ENCODE assay signal across 21 cellular contexts in genomic region chr2:105110295-105110829, GRCh38.
"Had no signal": no experiment of that assay in that cellular context is flagged by ENCODE, and none has a peak within 500 bp of the region (broad histone marks: within the 10 kb centered on the region; RNA-seq: fewer than 3 reads in every experiment).

No MANE protein-coding gene starts in this region.

- H3K4me1 Mint-ChIP-seq: stimulated activated naive B cell treated with anti-CD40 and anti-IgM and Interleukin-4, amounts not matched to agents 10 μg/mL and 1 μg/mL and 100 μg/mL, for 72 hours; stimulated activated naive CD8-positive, alpha-beta T cell treated with anti-CD3 and anti-CD28 coated beads, Interleukin-15, amount 100 ng/mL, for 72 hours had no signal

- H3K9me3 Mint-ChIP-seq: naive thymus-derived CD4-positive, alpha-beta T cell; nephron progenitor cell; stimulated activated naive B cell treated with anti-CD40 and anti-IgM and Interleukin-4, amounts not matched to agents 10 μg/mL and 1 μg/mL and 100 μg/mL, for 72 hours; stimulated activated naive CD8-positive, alpha-beta T cell treated with anti-CD3 and anti-CD28 coated beads, Interleukin-15, amount 100 ng/mL, for 72 hours had no signal

- H3K36me3 ChIP-seq: neutrophil, ovary, upper lobe of right lung had no signal

- H3K27me3 ChIP-seq: dorsolateral prefrontal cortex, heart right ventricle, neutrophil, ovary, testis, tibial nerve, upper lobe of right lung had no signal

- H3K27ac Mint-ChIP-seq: naive thymus-derived CD4-positive, alpha-beta T cell; nephron progenitor cell had no signal

- H3K4me3 ChIP-seq: dorsolateral prefrontal cortex, heart right ventricle, ovary, testis, tibial nerve, upper lobe of right lung had no signal

- FAIRE-seq: islet of Langerhans, small intestine had no signal

- H3K27ac ChIP-seq: dorsolateral prefrontal cortex, heart right ventricle, neutrophil, ovary, testis, tibial nerve, upper lobe of right lung had no signal

- H3K27me3 Mint-ChIP-seq: naive thymus-derived CD4-positive, alpha-beta T cell; stimulated activated naive B cell treated with anti-CD40 and anti-IgM and Interleukin-4, amounts not matched to agents 10 μg/mL and 1 μg/mL and 100 μg/mL, for 72 hours; stimulated activated naive CD8-positive, alpha-beta T cell treated with anti-CD3 and anti-CD28 coated beads, Interleukin-15, amount 100 ng/mL, for 72 hours had no signal

- H3K4me1 ChIP-seq: heart right ventricle, testis, tibial nerve, upper lobe of right lung had no signal

- H3K4me3 Mint-ChIP-seq: naive thymus-derived CD4-positive, alpha-beta T cell; nephron progenitor cell; stimulated activated naive B cell treated with anti-CD40 and anti-IgM and Interleukin-4, amounts not matched to agents 10 μg/mL and 1 μg/mL and 100 μg/mL, for 72 hours; stimulated activated naive CD8-positive, alpha-beta T cell treated with anti-CD3 and anti-CD28 coated beads, Interleukin-15, amount 100 ng/mL, for 72 hours had no signal

- ATAC-seq: heart right ventricle; naive thymus-derived CD4-positive, alpha-beta T cell; right cardiac atrium; stimulated activated naive B cell treated with anti-CD40 and anti-IgM and Interleukin-4, amounts not matched to agents 10 μg/mL and 1 μg/mL and 100 μg/mL, for 72 hours; stimulated activated naive CD8-positive, alpha-beta T cell treated with anti-CD3 and anti-CD28 coated beads, Interleukin-15, amount 100 ng/mL, for 72 hours; upper lobe of right lung had no signal

- DNase-seq: cortex of kidney; dorsolateral prefrontal cortex; effector CD8-positive, alpha-beta T cell; foreskin melanocyte; heart right ventricle; hypothalamus; kidney glomerular epithelial cell; naive thymus-derived CD4-positive, alpha-beta T cell; nephron progenitor cell; ovary; right cardiac atrium; small intestine; stimulated activated CD4-positive, alpha-beta T cell treated with anti-CD3 and anti-CD28 coated beads, Interleukin-4, amount 100 ng/mL, for 1 hour; stimulated activated CD8-positive, alpha-beta memory T cell treated with anti-CD3 and anti-CD28 coated beads, Interleukin-4, amount 100 ng/mL, for 48 hours; stimulated activated naive B cell treated with anti-CD40 and anti-IgM and Interleukin-4, amounts not matched to agents 10 μg/mL and 1 μg/mL and 100 μg/mL, for 72 hours; stimulated activated naive CD8-positive, alpha-beta T cell treated with anti-CD3 and anti-CD28 coated beads, Interleukin-15, amount 100 ng/mL, for 72 hours; testis; upper lobe of right lung had no signal
